15 cellular contexts compared by ENCODE assay signal in the genomic region with DNA sequence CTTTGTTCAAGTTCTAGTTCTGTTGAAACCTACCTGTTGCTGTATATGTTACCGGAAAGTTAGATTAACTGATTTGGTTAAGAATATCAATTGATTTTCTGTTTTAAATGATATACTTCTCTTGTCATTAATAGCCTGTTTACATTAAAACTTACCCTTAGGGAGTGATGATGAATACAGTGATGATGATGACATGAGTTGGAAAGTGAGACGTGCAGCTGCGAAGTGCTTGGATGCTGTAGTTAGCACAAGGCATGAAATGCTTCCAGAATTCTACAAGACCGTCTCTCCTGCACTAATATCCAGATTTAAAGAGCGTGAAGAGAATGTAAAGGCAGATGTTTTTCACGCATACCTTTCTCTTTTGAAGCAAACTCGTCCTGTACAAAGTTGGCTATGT.
A peak's percentile ranks its signal among the peaks of the same experiment; 100 is the strongest.
DNase-seq lines count a peak whose midpoint lies in the region; ATAC-seq, FAIRE-seq and TF ChIP-seq lines count a peak whose summit lies in the region.
"Had no signal": no experiment of that assay in that cellular context is flagged by ENCODE, and none has a peak within 500 bp of the region (broad histone marks: within the 10 kb centered on the region; RNA-seq: fewer than 3 reads in every experiment).

No MANE protein-coding gene starts in this region.

- no peak overlapping the region for H3K4me3 ChIP-seq in fibroblast of mammary gland (ENCODE audit: control insufficient read depth, low read depth, low read length)
- H3K4me3 ChIP-seq in skeletal muscle cell (ENCODE audit: low read depth, low read length): no peak overlapping the region
- H3K4me3 ChIP-seq: HAP-1 had no signal

- no peak for TF ChIP-seq CTCF in D721Med (IDR thresholded peaks at IDR 0.05; ENCODE audit: insufficient read depth, missing control alignments)
- no peak for TF ChIP-seq CTCF in fibroblast of mammary gland (conservative IDR thresholded peaks at IDR 0.05; ENCODE audit: control insufficient read depth, insufficient read depth, low read depth, low read length)

- no peak for ATAC-seq in GM19397 (IDR thresholded peaks at IDR 0.05; ENCODE audit: unreplicated experiment)

- no peak for TF ChIP-seq POLR2A in H54 (IDR thresholded peaks at IDR 0.05; ENCODE audit: low read depth, low read length)

- FAIRE-seq in D721Med (lab: Jason Lieb, UNC) (peak; percentile 70), H54 (lab: Jason Lieb, UNC) (peak; percentile 55)
- FAIRE-seq: H1 had no signal

- DNase-seq in D721Med (ENCODE audit: insufficient read length, low spot score) (no peak), H54 (ENCODE audit: insufficient read length, low spot score) (no peak), fibroblast of mammary gland (ENCODE audit: low read depth) (peak; percentile 7), skeletal muscle cell (ENCODE audit: low read depth) (peak; percentile 0), glomerular visceral epithelial cell (ENCODE audit: extremely low spot score) (no peak)
- DNase-seq: ACHN; BE2C; C1 segment of cervical spinal cord; CD4-positive, CD25-positive, alpha-beta regulatory T cell; CD8-positive, alpha-beta memory T cell; COR-L47; GDM1 had no signal

Comparison
In these comparisons a context has a peak if more than half of its experiments do, and no peak if none do; other contexts are left out.
1. DNase-seq: peak in fibroblast of mammary gland (single experiment) and skeletal muscle cell (single experiment); none in D721Med (single experiment), H54 (single experiment) and glomerular visceral epithelial cell (single experiment).